ENCODE assay signal across 21 cellular contexts in the genomic region with DNA sequence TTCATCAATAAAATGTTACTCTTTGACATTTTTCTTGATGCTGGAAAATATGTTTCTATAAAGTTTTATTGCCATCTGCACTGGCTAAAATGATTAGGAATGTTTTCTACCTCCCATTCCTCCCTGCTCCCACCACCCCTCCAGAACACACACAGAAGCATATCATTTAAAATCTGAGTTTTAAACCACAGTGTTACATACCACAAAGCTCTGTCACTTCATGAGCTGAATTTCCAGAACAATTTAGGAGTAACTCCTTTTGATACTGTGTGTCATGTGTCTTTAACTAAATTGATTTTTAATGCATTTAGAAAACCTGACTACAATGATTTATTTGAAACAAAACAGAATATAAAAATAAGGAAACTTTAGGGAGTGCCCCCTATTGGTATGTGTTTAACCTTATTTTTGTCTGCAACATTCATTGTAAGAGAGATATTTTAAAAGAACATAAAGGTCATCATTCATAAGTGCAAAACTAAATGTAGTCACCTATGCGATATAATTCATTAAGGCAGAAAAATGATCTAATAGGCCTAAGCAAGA. TPM values are rescaled to one million over a fixed set of nuclear protein-coding genes. Genes with fewer than 3 reads are reported as not detected.
A peak's percentile ranks its signal among the peaks of the same experiment; 100 is the strongest.
DNase-seq lines count a peak whose midpoint lies in the region; ATAC-seq, FAIRE-seq and TF ChIP-seq lines count a peak whose summit lies in the region.
"Had no signal": no experiment of that assay in that cellular context is flagged by ENCODE, and none has a peak within 500 bp of the region (broad histone marks: within the 10 kb centered on the region; RNA-seq: fewer than 3 reads in every experiment).

No MANE protein-coding gene starts in this region.

- intact Hi-C loops in transverse colon (cut with DNase I; ENCODE audit: low total_unique reads): no loop called here

- H3K9me3 ChIP-seq in osteoblast (ENCODE audit: low read depth, low read length) (no peaks in the 10 kb centered on the region), transverse colon (no peaks in the 10 kb centered on the region)
- H3K9me3 ChIP-seq: gastrocnemius medialis had no signal

- in situ Hi-C loops in astrocyte of the spinal cord (cut with HindIII; ENCODE audit: low sequenced_read_pairs) (no loop called here), transverse colon (cut with MboI; ENCODE audit: low pct_ligation_motif_present in 1 of 4, low pct_unique_long_range_greater_than_20kb in 1 of 4, low sequenced_read_pairs in 3 of 4) (no loop called here)

- peak overlapping the region; percentile 65 for H3K27ac ChIP-seq in osteoblast (ENCODE audit: low read depth, low read length)
- H3K27ac ChIP-seq in transverse colon: no peak overlapping the region
- H3K27ac ChIP-seq: brain microvascular endothelial cell, gastrocnemius medialis had no signal

- no peak for ATAC-seq in HG03097 (IDR thresholded peaks at IDR 0.05; ENCODE audit: low FRiP score, unreplicated experiment)
- ATAC-seq: activated T-helper 17 cell treated with anti-CD3 and anti-CD28 coated beads, Interleukin-2, amount 50 U/mL, for 72 hours; gastrocnemius medialis had no signal

- H3K4me1 ChIP-seq in osteoblast (ENCODE audit: insufficient read depth, low read length) (peaks cover 55% of the 10 kb centered on the region), transverse colon (peaks cover 0 to 4% (median 0%) of the 10 kb centered on the region in 4 donors)
- H3K4me1 ChIP-seq: gastrocnemius medialis had no signal

- H3K27me3 ChIP-seq in osteoblast (ENCODE audit: insufficient read depth, low read length) (no peaks in the 10 kb centered on the region), transverse colon (no peaks in the 10 kb centered on the region)
- H3K27me3 ChIP-seq: brain microvascular endothelial cell, gastrocnemius medialis had no signal

- FAIRE-seq in D721Med (lab: Jason Lieb, UNC): no peak
- FAIRE-seq: keratinocyte had no signal

- 0 to 62% methylated on average over 1 of the region's 1 CpG for WGBS in transverse colon (ENCODE audit: low coverage in 1 of 2), 2 donors

- no peaks in the 10 kb centered on the region for H4K20me1 ChIP-seq in osteoblast (ENCODE audit: insufficient read depth, low read length)

- H3K36me3 ChIP-seq in osteoblast (ENCODE audit: insufficient read depth, low read length) (peaks cover 95% of the 10 kb centered on the region), transverse colon (peaks cover 0 to 50% (median 10%) of the 10 kb centered on the region in 4 donors)

- no peak overlapping the region for H2AFZ ChIP-seq in osteoblast (ENCODE audit: low read length)

- no peak for TF ChIP-seq EP300 in transverse colon (IDR thresholded peaks at IDR 0.05; ENCODE audit: low read depth)

- H3K4me3 ChIP-seq in astrocyte of the spinal cord (ENCODE audit: low read depth, low read length) (no peak overlapping the region), osteoblast (ENCODE audit: insufficient read depth, low read length) (no peak overlapping the region), transverse colon (no peak overlapping the region)
- H3K4me3 ChIP-seq: gastrocnemius medialis had no signal

- TF ChIP-seq CTCF in D721Med (IDR thresholded peaks at IDR 0.05; ENCODE audit: insufficient read depth, missing control alignments) (peak; percentile 9), astrocyte of the spinal cord (IDR thresholded peaks at IDR 0.05; ENCODE audit: low read depth, low read length) (peak; percentile 4), osteoblast (IDR thresholded peaks at IDR 0.05; ENCODE audit: extremely low read depth, low read depth, low read length) (no peak), transverse colon (IDR thresholded peaks at IDR 0.05) (no peak)

- TF ChIP-seq POLR2A in transverse colon (IDR thresholded peaks at IDR 0.05): no peak

- no peak for DNase-seq in D721Med (ENCODE audit: insufficient read length, low spot score)
- peak; percentile 47 for DNase-seq in M059J (ENCODE audit: low read depth)
- DNase-seq in astrocyte of the spinal cord (ENCODE audit: low read depth, low spot score): no peak
- peak; percentile 11 for DNase-seq in osteoblast (ENCODE audit: insufficient read length, low spot score, missing footprints)
- no peak for DNase-seq in EL
- DNase-seq in transverse colon: no peak
- DNase-seq: activated CD4-positive, alpha-beta T cell treated with anti-CD3 and anti-CD28 coated beads, Interleukin-2, amount 10 ng/mL, durations not matched to agents 7 days and 5 days; activated naive CD8-positive, alpha-beta T cell treated with anti-CD3 and anti-CD28 coated beads for 36 hours; AML-193; brain microvascular endothelial cell; CD8-positive, alpha-beta memory T cell; DMS53; gastrocnemius medialis; HCEC 1CT; NCI-H1092 treated with DMSO at 0.1 percent for 48 hours; NCI-H510A; retina; SIG-M5 had no signal

- H3K4me2 ChIP-seq in osteoblast (ENCODE audit: insufficient read depth, low read length): no peak overlapping the region

- H3K79me2 ChIP-seq in osteoblast (ENCODE audit: insufficient read depth, low read length): peaks cover 8% of the 10 kb centered on the region

RNA-seq across cellular contexts. Expression of a gene that starts 52.0 kb away (rescaled TPM):
- total RNA-seq in M059J (2014; rRNA removed; shearing (Covaris generic)): 103 and 153 TPM in 2 replicates
- 51.3 and 62.6 TPM in 2 replicates for total RNA-seq in osteoblast
- 10 to 100 TPM; 40.0 to 73.4 (median 47.5) TPM for total RNA-seq in transverse colon

Comparison
In these comparisons a context has a peak if more than half of its experiments do, and no peak if none do; other contexts are left out.
1. DNase-seq: peak in M059J (single experiment) and osteoblast (single experiment); none in D721Med (single experiment), astrocyte of the spinal cord (single experiment), EL (single experiment) and transverse colon (single experiment).
2. CTCF ChIP-seq: peak in D721Med (single experiment) and astrocyte of the spinal cord (single experiment); none in osteoblast (single experiment) and transverse colon (0 of 5).